ENCODE assay signal across 1 cellular context in genomic region chr6:144661101-144661806, GRCh38.
A peak's percentile ranks its signal among the peaks of the same experiment; 100 is the strongest.
TF ChIP-seq lines count a peak whose summit lies in the region.

No MANE protein-coding gene starts in this region.

TF ChIP-seq in HepG2, 621 proteins besides CTCF, POLR2A, EP300 and RAD21 (continued from another document and continues in another):
- TF ChIP-seq ZBTB25 (CRISPR knock-in tag; IDR thresholded peaks at IDR 0.05): 0 out of 2 replicates have a peak, but pooled peaks have one; percentile 19
- TF ChIP-seq HMGXB4 (CRISPR knock-in tag; IDR thresholded peaks at IDR 0.05; ENCODE audit: borderline replicate concordance in 1 of 2, low read depth in 1 of 2): 0 out of 4 replicates have a peak, but pooled peaks of 1 of the 2 experiments have one; percentile 23
- TF ChIP-seq ZNF616 (CRISPR knock-in tag; IDR thresholded peaks at IDR 0.05; ENCODE audit: low read depth): no peak
- TF ChIP-seq ZNF205 (CRISPR knock-in tag; IDR thresholded peaks at IDR 0.05): 0 out of 2 replicates have a peak, but pooled peaks have one; percentile 65
- no peak for TF ChIP-seq MTERF4 (CRISPR knock-in tag; IDR thresholded peaks at IDR 0.05)
- TF ChIP-seq DZIP1 (CRISPR knock-in tag; IDR thresholded peaks at IDR 0.05): no peak
- TF ChIP-seq HMG20A (CRISPR knock-in tag; IDR thresholded peaks at IDR 0.05; ENCODE audit: borderline replicate concordance): peak; percentile 66; the same call in 1 of the 2 replicates
- TF ChIP-seq ZMAT5 (CRISPR knock-in tag; IDR thresholded peaks at IDR 0.05; ENCODE audit: borderline replicate concordance, low read depth): no peak
- 0 out of 2 replicates have a peak, but pooled peaks have one; percentile 34 for TF ChIP-seq MIXL1 (CRISPR knock-in tag; IDR thresholded peaks at IDR 0.05)
- TF ChIP-seq ZNF446 (CRISPR knock-in tag; IDR thresholded peaks at IDR 0.05): no peak
- TF ChIP-seq MTF2 (CRISPR knock-in tag; IDR thresholded peaks at IDR 0.05; ENCODE audit: borderline replicate concordance): 0 out of 2 replicates have a peak, but pooled peaks have one; percentile 48
- no peak for TF ChIP-seq ZNF10 (CRISPR knock-in tag; IDR thresholded peaks at IDR 0.05; ENCODE audit: borderline replicate concordance, low read depth)
- peak; percentile 26; the same call in 1 of the 2 replicates for TF ChIP-seq KLF6 (CRISPR knock-in tag; IDR thresholded peaks at IDR 0.05)
- no peak for TF ChIP-seq ZBTB34 (CRISPR knock-in tag; IDR thresholded peaks at IDR 0.05)
- no peak for TF ChIP-seq ZNF251 (CRISPR knock-in tag; IDR thresholded peaks at IDR 0.05)
- TF ChIP-seq CBX2 (IDR thresholded peaks at IDR 0.05; ENCODE audit: low read depth, low read length): no peak
- no peak for TF ChIP-seq CBX2 (CRISPR knock-in tag; IDR thresholded peaks at IDR 0.05; ENCODE audit: low read depth)
- TF ChIP-seq ZNF503 (CRISPR knock-in tag; IDR thresholded peaks at IDR 0.05): no peak
- TF ChIP-seq SMARCC2 (IDR thresholded peaks at IDR 0.05): no peak
- TF ChIP-seq ZNF747 (CRISPR knock-in tag; IDR thresholded peaks at IDR 0.05; ENCODE audit: borderline replicate concordance): no peak
- no peak for TF ChIP-seq CAMTA2 (CRISPR knock-in tag; IDR thresholded peaks at IDR 0.05; ENCODE audit: borderline replicate concordance)
- no peak for TF ChIP-seq SRSF1 (optimal IDR thresholded peaks at IDR 0.05; ENCODE audit: low read depth, low read length)
- no peak for TF ChIP-seq PRPF4 (IDR thresholded peaks at IDR 0.05; ENCODE audit: low read depth, low read length, poor library complexity, severe bottlenecking)
- TF ChIP-seq ZEB1 (IDR thresholded peaks at IDR 0.05; ENCODE audit: insufficient replicate concordance, low read depth): no peak
- no peak; the same call in 1 of the 2 replicates for TF ChIP-seq DPF2 (CRISPR knock-in tag; IDR thresholded peaks at IDR 0.05; ENCODE audit: borderline replicate concordance, low read depth)
- TF ChIP-seq ZBTB7B (CRISPR knock-in tag; IDR thresholded peaks at IDR 0.05): no peak
- TF ChIP-seq ZNF260 (CRISPR knock-in tag; IDR thresholded peaks at IDR 0.05; ENCODE audit: borderline replicate concordance, low read depth): no peak
- TF ChIP-seq DNMT1 (CRISPR knock-in tag; IDR thresholded peaks at IDR 0.05): no peak
- TF ChIP-seq SIN3A (IDR thresholded peaks at IDR 0.05; ENCODE audit: borderline replicate concordance, low read depth, low read length): no peak
- no peak for TF ChIP-seq NFIC (IDR thresholded peaks at IDR 0.05; ENCODE audit: low read length)
- TF ChIP-seq BCL6 (CRISPR knock-in tag; IDR thresholded peaks at IDR 0.05): peak; percentile 49; the same call in 1 of the 2 replicates
- no peak for TF ChIP-seq ZKSCAN5 (CRISPR knock-in tag; IDR thresholded peaks at IDR 0.05)
- TF ChIP-seq ATRX (CRISPR knock-in tag; IDR thresholded peaks at IDR 0.05; ENCODE audit: borderline replicate concordance): no peak
- 0 out of 2 replicates have a peak, but pooled peaks have one; percentile 46 for TF ChIP-seq HDAC1 (CRISPR knock-in tag; IDR thresholded peaks at IDR 0.05)
- TF ChIP-seq ZNF317 (CRISPR knock-in tag; IDR thresholded peaks at IDR 0.05): no peak
- TF ChIP-seq FOXM1 (CRISPR knock-in tag; IDR thresholded peaks at IDR 0.05): no peak
- TF ChIP-seq ZNF652 (CRISPR knock-in tag; IDR thresholded peaks at IDR 0.05; ENCODE audit: borderline replicate concordance, low read depth): no peak
- peak; percentile 17; the same call in 1 of the 2 replicates for TF ChIP-seq NR2F6 (IDR thresholded peaks at IDR 0.05)
- no peak for TF ChIP-seq NR2F6 (CRISPR knock-in tag; IDR thresholded peaks at IDR 0.05)
- no peak for TF ChIP-seq PRDM4 (CRISPR knock-in tag; IDR thresholded peaks at IDR 0.05; ENCODE audit: borderline replicate concordance)
- TF ChIP-seq KLF15 (CRISPR knock-in tag; IDR thresholded peaks at IDR 0.05; ENCODE audit: borderline replicate concordance): no peak
- no peak for TF ChIP-seq ZNF773 (CRISPR knock-in tag; IDR thresholded peaks at IDR 0.05; ENCODE audit: borderline replicate concordance)
- TF ChIP-seq RARG (CRISPR knock-in tag; IDR thresholded peaks at IDR 0.05; ENCODE audit: low read depth): no peak
- no peak for TF ChIP-seq ZNF569 (CRISPR knock-in tag; IDR thresholded peaks at IDR 0.05; ENCODE audit: borderline replicate concordance)
- TF ChIP-seq ZNF678 (CRISPR knock-in tag; IDR thresholded peaks at IDR 0.05): no peak
- TF ChIP-seq FOXO1 (CRISPR knock-in tag; IDR thresholded peaks at IDR 0.05): no peak
- TF ChIP-seq ZNF775 (CRISPR knock-in tag; IDR thresholded peaks at IDR 0.05; ENCODE audit: borderline replicate concordance): peak; percentile 92; the same call in 1 of the 2 replicates
- no peak for TF ChIP-seq ZNF576 (CRISPR knock-in tag; IDR thresholded peaks at IDR 0.05)
- TF ChIP-seq ZNF558 (CRISPR knock-in tag; IDR thresholded peaks at IDR 0.05; ENCODE audit: borderline replicate concordance): no peak
- no peak for TF ChIP-seq RNF219 (CRISPR knock-in tag; IDR thresholded peaks at IDR 0.05)
- no peak for TF ChIP-seq ZNF143 (CRISPR knock-in tag; IDR thresholded peaks at IDR 0.05)
- TF ChIP-seq ZNF577 (CRISPR knock-in tag; IDR thresholded peaks at IDR 0.05; ENCODE audit: borderline replicate concordance, low read depth): no peak
- TF ChIP-seq AGO1 (IDR thresholded peaks at IDR 0.05; ENCODE audit: low read depth, low read length, poor library complexity, severe bottlenecking): no peak
